ENCODE assay signal across 2 cellular contexts in the genomic region with DNA sequence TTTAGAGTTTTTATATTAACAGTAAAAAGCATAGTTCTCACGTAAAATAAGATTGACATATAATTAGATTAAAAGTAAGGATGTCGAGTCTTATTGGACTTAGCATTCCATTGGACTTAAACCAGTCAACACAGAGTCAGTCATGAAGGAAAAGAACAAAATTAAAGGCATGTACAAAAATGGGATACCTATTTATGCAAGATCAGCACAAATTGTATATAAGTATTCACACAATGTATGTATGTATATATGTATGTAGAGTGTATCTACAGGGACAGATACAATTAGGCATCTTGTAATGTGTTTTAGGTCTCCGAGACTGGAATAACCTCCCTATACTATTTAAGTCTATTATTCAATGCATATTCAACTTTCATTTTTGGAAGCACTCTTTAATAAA.
A peak's percentile ranks its signal among the peaks of the same experiment; 100 is the strongest.
TF ChIP-seq lines count a peak whose summit lies in the region.

No MANE protein-coding gene starts in this region.

TF ChIP-seq in A549, 52 proteins besides CTCF, POLR2A, EP300 and RAD21 (continued from another document):
- TF ChIP-seq, protein P1, sequence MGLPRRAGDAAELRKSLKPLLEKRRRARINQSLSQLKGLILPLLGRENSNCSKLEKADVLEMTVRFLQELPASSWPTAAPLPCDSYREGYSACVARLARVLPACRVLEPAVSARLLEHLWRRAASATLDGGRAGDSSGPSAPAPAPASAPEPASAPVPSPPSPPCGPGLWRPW (IDR thresholded peaks at IDR 0.05): no peak
- TF ChIP-seq ZFP36 (IDR thresholded peaks at IDR 0.05; ENCODE audit: borderline replicate concordance, partially characterized antibody) (no peak), MAFK (IDR thresholded peaks at IDR 0.05; ENCODE audit: partially characterized antibody) (peak; percentile 96), FOSB (CRISPR knock-in tag; IDR thresholded peaks at IDR 0.05) (no peak), HOXB5 (CRISPR knock-in tag; IDR thresholded peaks at IDR 0.05) (no peak), ZNF302 (CRISPR knock-in tag; IDR thresholded peaks at IDR 0.05) (no peak)
TF ChIP-seq in A549: peak in this region for 1.

TF ChIP-seq in K562, 482 proteins besides CTCF, POLR2A, EP300 and RAD21 (continued from another document):
- TF ChIP-seq, protein P2, sequence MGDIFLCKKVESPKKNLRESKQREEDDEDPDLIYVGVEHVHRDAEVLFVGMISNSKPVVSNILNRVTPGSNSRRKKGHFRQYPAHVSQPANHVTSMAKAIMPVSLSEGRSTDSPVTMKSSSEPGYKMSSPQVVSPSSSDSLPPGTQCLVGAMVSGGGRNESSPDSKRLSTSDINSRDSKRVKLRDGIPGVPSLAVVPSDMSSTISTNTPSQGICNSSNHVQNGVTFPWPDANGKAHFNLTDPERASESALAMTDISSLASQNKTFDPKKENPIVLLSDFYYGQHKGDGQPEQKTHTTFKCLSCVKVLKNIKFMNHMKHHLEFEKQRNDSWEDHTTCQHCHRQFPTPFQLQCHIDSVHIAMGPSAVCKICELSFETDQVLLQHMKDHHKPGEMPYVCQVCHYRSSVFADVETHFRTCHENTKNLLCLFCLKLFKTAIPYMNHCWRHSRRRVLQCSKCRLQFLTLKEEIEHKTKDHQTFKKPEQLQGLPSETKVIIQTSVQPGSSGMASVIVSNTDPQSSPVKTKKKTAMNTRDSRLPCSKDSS (IDR thresholded peaks at IDR 0.05; ENCODE audit: low read depth, partially characterized antibody): no peak
- TF ChIP-seq C11orf30 (IDR thresholded peaks at IDR 0.05; ENCODE audit: low read depth) (peak; percentile 79), MAFK (IDR thresholded peaks at IDR 0.05; ENCODE audit: low read length) (peak; percentile 91), MAFG (tag; conservative IDR thresholded peaks at IDR 0.05) (peak; percentile 76), ZNF316 (IDR thresholded peaks at IDR 0.05) (peak; percentile 87), HDAC3 (IDR thresholded peaks at IDR 0.05; ENCODE audit: borderline replicate concordance, partially characterized antibody) (no peak), SMARCB1 (IDR thresholded peaks at IDR 0.05; ENCODE audit: insufficient read length, low read depth) (no peak), MAFF (IDR thresholded peaks at IDR 0.05; ENCODE audit: low read length) (peak; percentile 86)
- TF ChIP-seq, protein P3, sequence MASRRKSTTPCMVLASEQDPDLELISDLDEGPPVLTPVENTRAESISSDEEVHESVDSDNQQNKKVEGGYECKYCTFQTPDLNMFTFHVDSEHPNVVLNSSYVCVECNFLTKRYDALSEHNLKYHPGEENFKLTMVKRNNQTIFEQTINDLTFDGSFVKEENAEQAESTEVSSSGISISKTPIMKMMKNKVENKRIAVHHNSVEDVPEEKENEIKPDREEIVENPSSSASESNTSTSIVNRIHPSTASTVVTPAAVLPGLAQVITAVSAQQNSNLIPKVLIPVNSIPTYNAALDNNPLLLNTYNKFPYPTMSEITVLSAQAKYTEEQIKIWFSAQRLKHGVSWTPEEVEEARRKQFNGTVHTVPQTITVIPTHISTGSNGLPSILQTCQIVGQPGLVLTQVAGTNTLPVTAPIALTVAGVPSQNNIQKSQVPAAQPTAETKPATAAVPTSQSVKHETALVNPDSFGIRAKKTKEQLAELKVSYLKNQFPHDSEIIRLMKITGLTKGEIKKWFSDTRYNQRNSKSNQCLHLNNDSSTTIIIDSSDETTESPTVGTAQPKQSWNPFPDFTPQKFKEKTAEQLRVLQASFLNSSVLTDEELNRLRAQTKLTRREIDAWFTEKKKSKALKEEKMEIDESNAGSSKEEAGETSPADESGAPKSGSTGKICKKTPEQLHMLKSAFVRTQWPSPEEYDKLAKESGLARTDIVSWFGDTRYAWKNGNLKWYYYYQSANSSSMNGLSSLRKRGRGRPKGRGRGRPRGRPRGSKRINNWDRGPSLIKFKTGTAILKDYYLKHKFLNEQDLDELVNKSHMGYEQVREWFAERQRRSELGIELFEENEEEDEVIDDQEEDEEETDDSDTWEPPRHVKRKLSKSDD (conservative IDR thresholded peaks at IDR 0.05; ENCODE audit: low read length): no peak
